Comparison of ENCODE assay signal across 14 cellular contexts in genomic region chr3:98577178-98577895, GRCh38. TPM values are rescaled to one million over a fixed set of nuclear protein-coding genes. Genes with fewer than 3 reads are reported as not detected.
DNase-seq lines count a peak whose midpoint lies in the region; ATAC-seq, FAIRE-seq and TF ChIP-seq lines count a peak whose summit lies in the region.
"Had no signal": no experiment of that assay in that cellular context is flagged by ENCODE, and none has a peak within 500 bp of the region (broad histone marks: within the 10 kb centered on the region; RNA-seq: fewer than 3 reads in every experiment).

No MANE protein-coding gene starts in this region.

- no peaks in the 10 kb centered on the region for H3K27me3 Mint-ChIP-seq in T-helper 2 cell treated with Interferon-gamma antibody and Interleukin-4, amounts not matched to agents 5 μg/mL and 100 μg/mL, for 36 hours (ENCODE audit: low read depth)
- H3K27me3 Mint-ChIP-seq: activated CD4-positive, alpha-beta memory T cell treated with anti-CD3 and anti-CD28 coated beads for 36 hours; naive B cell had no signal

- DNase-seq in GM12891 (ENCODE audit: insufficient read length, low spot score) (no peak), erythroblast (lab: John Stamatoyannopoulos, UW) (no peak), SKM-1 treated with dmso at 0.1 percent for 144 hours (lab: John Stamatoyannopoulos, UW; ENCODE audit: unreplicated experiment) (no peak), NCI-H2196 (lab: John Stamatoyannopoulos, UW; ENCODE audit: unreplicated experiment) (no peak)
- DNase-seq in T-helper 2 cell treated with Interferon-gamma antibody and Interleukin-4, amounts not matched to agents 5 μg/mL and 100 μg/mL, for 36 hours (ENCODE audit: low spot score) = no peak
- no peak for DNase-seq in stimulated activated effector memory CD8-positive, alpha-beta T cell treated with anti-CD3 and anti-CD28 coated beads, Interleukin-12 subunit alpha, Interleukin-12 subunit beta, amount 100 ng/mL, for 72 hours (ENCODE audit: low spot score in 2 of 2)
- DNase-seq: activated CD4-positive, alpha-beta memory T cell treated with anti-CD3 and anti-CD28 coated beads for 36 hours; aorta; DND-41; naive B cell; NCI-H146; NK-92 treated with Interleukin-12 subunit alpha and Interleukin-12 subunit beta, amount 100 ng/mL, for 24 hours; small intestine had no signal

- H3K27ac Mint-ChIP-seq in T-helper 2 cell treated with Interferon-gamma antibody and Interleukin-4, amounts not matched to agents 5 μg/mL and 100 μg/mL, for 36 hours = peak overlapping the region; percentile 16
- H3K27ac Mint-ChIP-seq in stimulated activated effector memory CD8-positive, alpha-beta T cell treated with anti-CD3 and anti-CD28 coated beads, Interleukin-12 subunit alpha, Interleukin-12 subunit beta, amount 100 ng/mL, for 72 hours = peak overlapping the region; percentile 6
- H3K27ac Mint-ChIP-seq: activated CD4-positive, alpha-beta memory T cell treated with anti-CD3 and anti-CD28 coated beads for 36 hours had no signal

- H3K36me3 Mint-ChIP-seq in T-helper 2 cell treated with Interferon-gamma antibody and Interleukin-4, amounts not matched to agents 5 μg/mL and 100 μg/mL, for 36 hours (ENCODE audit: low read depth) = peaks cover 71% of the 10 kb centered on the region
- peaks cover 57% of the 10 kb centered on the region for H3K36me3 Mint-ChIP-seq in stimulated activated effector memory CD8-positive, alpha-beta T cell treated with anti-CD3 and anti-CD28 coated beads, Interleukin-12 subunit alpha, Interleukin-12 subunit beta, amount 100 ng/mL, for 72 hours

- H3K9me3 Mint-ChIP-seq in T-helper 2 cell treated with Interferon-gamma antibody and Interleukin-4, amounts not matched to agents 5 μg/mL and 100 μg/mL, for 36 hours = peaks cover 5% of the 10 kb centered on the region
- no peaks in the 10 kb centered on the region for H3K9me3 Mint-ChIP-seq in stimulated activated effector memory CD8-positive, alpha-beta T cell treated with anti-CD3 and anti-CD28 coated beads, Interleukin-12 subunit alpha, Interleukin-12 subunit beta, amount 100 ng/mL, for 72 hours
- H3K9me3 Mint-ChIP-seq: naive B cell had no signal

- no peak for ATAC-seq in stimulated activated effector memory CD8-positive, alpha-beta T cell treated with anti-CD3 and anti-CD28 coated beads, Interleukin-12 subunit alpha, Interleukin-12 subunit beta, amount 100 ng/mL, for 72 hours
- no peak for ATAC-seq in HG02870 (IDR thresholded peaks at IDR 0.05; ENCODE audit: unreplicated experiment)

- no peak; the same call in 1 of the 2 replicates for TF ChIP-seq POLR2A in GM12891 (IDR thresholded peaks at IDR 0.05; ENCODE audit: low read depth, low read length)
- TF ChIP-seq POLR2A in erythroblast (IDR thresholded peaks at IDR 0.05; ENCODE audit: low read length) = peak; percentile 28

- FAIRE-seq in GM12891 (lab: Jason Lieb, UNC) = peak; percentile 66
- FAIRE-seq: small intestine had no signal

- H3K4me1 Mint-ChIP-seq in T-helper 2 cell treated with Interferon-gamma antibody and Interleukin-4, amounts not matched to agents 5 μg/mL and 100 μg/mL, for 36 hours (ENCODE audit: low read depth) = peaks cover 52% of the 10 kb centered on the region
- H3K4me1 Mint-ChIP-seq in stimulated activated effector memory CD8-positive, alpha-beta T cell treated with anti-CD3 and anti-CD28 coated beads, Interleukin-12 subunit alpha, Interleukin-12 subunit beta, amount 100 ng/mL, for 72 hours = peaks cover 46% of the 10 kb centered on the region

- no peak overlapping the region for H3K4me3 Mint-ChIP-seq in T-helper 2 cell treated with Interferon-gamma antibody and Interleukin-4, amounts not matched to agents 5 μg/mL and 100 μg/mL, for 36 hours
- no peak overlapping the region for H3K4me3 Mint-ChIP-seq in stimulated activated effector memory CD8-positive, alpha-beta T cell treated with anti-CD3 and anti-CD28 coated beads, Interleukin-12 subunit alpha, Interleukin-12 subunit beta, amount 100 ng/mL, for 72 hours
- H3K4me3 Mint-ChIP-seq: activated CD4-positive, alpha-beta memory T cell treated with anti-CD3 and anti-CD28 coated beads for 36 hours; naive B cell had no signal

TF ChIP-seq in GM12891, 5 proteins besides CTCF, POLR2A, EP300 and RAD21:
- TF ChIP-seq SPI1 (IDR thresholded peaks at IDR 0.05; ENCODE audit: low read depth, low read length) (no peak), TAF1 (IDR thresholded peaks at IDR 0.05; ENCODE audit: low read depth, low read length) (no peak), POLR2AphosphoS5 (IDR thresholded peaks at IDR 0.05; ENCODE audit: low read depth, low read length) (no peak), POU2F2 (IDR thresholded peaks at IDR 0.05; ENCODE audit: low read depth, low read length) (no peak), PAX5 (IDR thresholded peaks at IDR 0.05; ENCODE audit: insufficient read depth, low read length, severe bottlenecking) (no peak)

RNA-seq across cellular contexts. Expression of gene CPOX, which starts 16.1 kb away (rescaled TPM):
- polyA plus RNA-seq in GM12891 (2012; ENCODE audit: low read depth, missing spikeins) = 71.3 TPM

RNA-seq across cellular contexts. Expression of gene GPR15, which starts 45.6 kb away (rescaled TPM):
- 77.2 TPM for polyA plus RNA-seq in GM12891 (2012; ENCODE audit: low read depth, missing spikeins)
- polyA plus RNA-seq: aorta had no signal

RNA-seq across cellular contexts. Expression of gene CLDND1, which starts 54.6 kb away (rescaled TPM):
- polyA plus RNA-seq in GM12891 (2012; ENCODE audit: low read depth, missing spikeins) = 94.1 TPM
